Comparison of ENCODE assay signal across 8 cellular contexts in the genomic region with DNA sequence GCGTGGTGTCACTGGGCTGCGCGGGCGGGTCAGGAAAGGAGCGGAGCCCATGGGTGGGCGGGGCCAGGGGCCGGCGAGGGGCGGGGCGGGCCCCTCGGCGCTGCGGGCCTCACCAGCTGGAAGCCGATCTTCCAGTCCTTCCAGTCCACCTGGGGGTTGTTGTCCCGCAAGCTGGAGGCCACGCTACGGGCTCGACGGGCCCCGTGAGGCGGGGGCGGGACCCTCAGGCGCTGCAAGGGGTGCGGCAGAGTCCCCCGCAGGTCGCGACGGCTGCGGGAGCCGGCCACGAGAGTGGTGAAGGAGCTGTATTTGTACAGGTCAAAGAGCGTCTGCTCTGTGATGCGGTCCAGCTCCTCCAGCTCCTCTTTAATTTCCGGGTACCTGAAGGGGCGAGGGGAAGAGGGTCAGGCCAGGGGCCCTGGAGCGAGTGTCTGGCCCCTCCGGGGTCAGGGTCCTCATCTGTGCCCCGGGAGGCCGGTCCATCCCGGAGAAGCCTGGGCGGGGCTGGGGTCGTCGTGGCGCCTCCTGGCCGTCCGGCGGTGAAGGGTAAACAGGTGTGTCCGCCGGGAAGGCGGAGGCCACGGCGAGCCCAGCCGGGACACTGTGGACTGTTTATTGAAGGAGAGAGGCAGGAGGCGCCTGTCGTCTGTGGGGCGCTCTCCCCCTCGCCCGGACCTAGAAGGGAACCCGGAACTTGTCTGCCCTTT. TPM values are rescaled to one million over a fixed set of nuclear protein-coding genes. Genes with fewer than 3 reads are reported as not detected.
DNase-seq lines count a peak whose midpoint lies in the region; ATAC-seq and TF ChIP-seq lines count a peak whose summit lies in the region.

No MANE protein-coding gene starts in this region.

- peak; percentile 82 for ATAC-seq in CD8-positive, alpha-beta T cell
- ATAC-seq in HG02981 (IDR thresholded peaks at IDR 0.05; ENCODE audit: unreplicated experiment): no peak

- CTCF ChIA-PET in CD8-positive, alpha-beta T cell (lab: Charles Lee): interaction anchor here (0.5 to 2.9 kb wide), 7 partner anchors 18 to 347 kb away, joined by 3 to 18 read pairs (median 4); no protein-coding TSS in a partner anchor
- CTCF ChIA-PET in activated CD4-positive, alpha-beta memory T cell treated with anti-CD3 and anti-CD28 coated beads for 36 hours (lab: Charles Lee): interaction anchor here (1.0 to 1.7 kb wide), 8 partner anchors 18 to 101 kb away, joined by 3 to 10 read pairs (median 7); no protein-coding TSS in a partner anchor

- H3K36me3 ChIP-seq in CD8-positive, alpha-beta T cell (ENCODE audit: insufficient read depth, low read length): no peaks in the 10 kb centered on the region
- H3K36me3 ChIP-seq in ectodermal cell (ENCODE audit: control insufficient read depth, insufficient read depth, low read length): no peaks in the 10 kb centered on the region
- no peaks in the 10 kb centered on the region for H3K36me3 ChIP-seq in mesodermal cell (ENCODE audit: control insufficient read depth, insufficient read depth, low read length)

- H3K9me3 Mint-ChIP-seq in CD8-positive, alpha-beta T cell: no peaks in the 10 kb centered on the region
- no peaks in the 10 kb centered on the region for H3K9me3 Mint-ChIP-seq in activated CD4-positive, alpha-beta memory T cell treated with anti-CD3 and anti-CD28 coated beads for 36 hours

- H3K4me3 Mint-ChIP-seq in CD8-positive, alpha-beta T cell: peak overlapping the region; percentile 86
- peak overlapping the region; percentile 77 for H3K4me3 Mint-ChIP-seq in activated CD4-positive, alpha-beta memory T cell treated with anti-CD3 and anti-CD28 coated beads for 36 hours

- no peaks in the 10 kb centered on the region for H3K36me3 Mint-ChIP-seq in CD8-positive, alpha-beta T cell
- no peaks in the 10 kb centered on the region for H3K36me3 Mint-ChIP-seq in activated CD4-positive, alpha-beta memory T cell treated with anti-CD3 and anti-CD28 coated beads for 36 hours

- peak; percentile 40 to 81 (median 58) for DNase-seq in CD8-positive, alpha-beta T cell
- DNase-seq in LHCN-M2 (ENCODE audit: low read depth): peak; percentile 64
- peak; percentile 81 for DNase-seq in activated CD4-positive, alpha-beta memory T cell treated with anti-CD3 and anti-CD28 coated beads for 36 hours
- peak; percentile 75 for DNase-seq in stimulated activated CD8-positive, alpha-beta memory T cell treated with anti-CD3 and anti-CD28 coated beads, Interleukin-4, amount 100 ng/mL, for 48 hours
- DNase-seq in DMS 273 (lab: John Stamatoyannopoulos, UW; ENCODE audit: unreplicated experiment): no peak

- H3K4me1 ChIP-seq in CD8-positive, alpha-beta T cell (ENCODE audit: insufficient read depth, low read length): peaks cover 39% of the 10 kb centered on the region
- H3K4me1 ChIP-seq in ectodermal cell (ENCODE audit: control insufficient read depth, insufficient read depth, low read length) (no peaks in the 10 kb centered on the region), mesodermal cell (ENCODE audit: control insufficient read depth, insufficient read depth, low read length, poor library complexity, severe bottlenecking) (peaks cover 5% of the 10 kb centered on the region)

- intact Hi-C loops in CD8-positive, alpha-beta T cell (cut with DNase I, micrococcal nuclease): loop anchor here in 1 of 2 experiments (1.0 kb wide), 1 partner anchor 28 kb away; no protein-coding TSS in a partner anchor
- intact Hi-C loops in activated CD4-positive, alpha-beta memory T cell treated with anti-CD3 and anti-CD28 coated beads for 36 hours (cut with micrococcal nuclease): loop anchor here (1.0 kb wide), 1 partner anchor 28 kb away; no protein-coding TSS in a partner anchor

- H3K27ac Mint-ChIP-seq in CD8-positive, alpha-beta T cell: peak overlapping the region; percentile 91
- peak overlapping the region; percentile 64 for H3K27ac Mint-ChIP-seq in activated CD4-positive, alpha-beta memory T cell treated with anti-CD3 and anti-CD28 coated beads for 36 hours

- no peak for TF ChIP-seq CTCF in CD8-positive, alpha-beta T cell (IDR thresholded peaks at IDR 0.05)

- WGBS in ectodermal cell, 2 experiments: 9% methylated on average over 59 of the region's 59 CpGs
- 16 to 21% methylated on average over 38 to 43 of the region's 59 CpGs for WGBS in mesodermal cell (ENCODE audit: insufficient coverage in 2 of 2), 2 experiments

- H3K4me1 Mint-ChIP-seq in CD8-positive, alpha-beta T cell (ENCODE audit: low read depth): peaks cover 42% of the 10 kb centered on the region
- peaks cover 31% of the 10 kb centered on the region for H3K4me1 Mint-ChIP-seq in activated CD4-positive, alpha-beta memory T cell treated with anti-CD3 and anti-CD28 coated beads for 36 hours (ENCODE audit: low read depth)

- H3K27ac ChIP-seq in CD8-positive, alpha-beta T cell (ENCODE audit: low read depth, low read length): peak overlapping the region; percentile 69
- H3K27ac ChIP-seq in ectodermal cell (ENCODE audit: insufficient read depth, low read depth, low read length, poor library complexity, severe bottlenecking): no peak overlapping the region
- no peak overlapping the region for H3K27ac ChIP-seq in mesodermal cell (ENCODE audit: low read depth, low read length, severe bottlenecking)

- H3K4me3 ChIP-seq in CD8-positive, alpha-beta T cell (ENCODE audit: low read depth, low read length): peak overlapping the region; percentile 94
- H3K4me3 ChIP-seq in ectodermal cell (ENCODE audit: insufficient read depth, low read depth, low read length) (peak overlapping the region; percentile 58), mesodermal cell (ENCODE audit: extremely low read depth, insufficient read depth, low read length, poor library complexity, severe bottlenecking) (peak overlapping the region; percentile 49)

- no peaks in the 10 kb centered on the region for H3K27me3 ChIP-seq in CD8-positive, alpha-beta T cell (ENCODE audit: insufficient read depth, low read length)
- H3K27me3 ChIP-seq in ectodermal cell (ENCODE audit: control insufficient read depth, insufficient read depth, low read length, poor library complexity, severe bottlenecking): no peaks in the 10 kb centered on the region

- POLR2A ChIA-PET in CD8-positive, alpha-beta T cell (lab: Charles Lee): interaction anchor here (0.7 to 1.8 kb wide), 11 partner anchors 11 to 88 kb away, joined by 3 to 8 read pairs (median 4); a partner anchor contains a TSS
- POLR2A ChIA-PET in activated CD4-positive, alpha-beta memory T cell treated with anti-CD3 and anti-CD28 coated beads for 36 hours (lab: Charles Lee): interaction anchor here (1.0 to 1.6 kb wide), 5 partner anchors 18 to 37 kb away, joined by 3 to 6 read pairs (median 5); a partner anchor contains a TSS

- H3K27me3 Mint-ChIP-seq in CD8-positive, alpha-beta T cell (ENCODE audit: low read depth): no peaks in the 10 kb centered on the region
- H3K27me3 Mint-ChIP-seq in activated CD4-positive, alpha-beta memory T cell treated with anti-CD3 and anti-CD28 coated beads for 36 hours: no peaks in the 10 kb centered on the region

- H3K9me3 ChIP-seq in CD8-positive, alpha-beta T cell (ENCODE audit: low read length): no peaks in the 10 kb centered on the region
- no peaks in the 10 kb centered on the region for H3K9me3 ChIP-seq in ectodermal cell (ENCODE audit: control insufficient read depth, low read length)
- no peaks in the 10 kb centered on the region for H3K9me3 ChIP-seq in mesodermal cell (ENCODE audit: control insufficient read depth, low read length)

RNA-seq across cellular contexts. Expression of a gene that starts 11.9 kb away (rescaled TPM):
- total RNA-seq in CD8-positive, alpha-beta T cell: 1 to 10 TPM in 1 of 2 experiments, under 1 TPM in 1; 0.50 to 1.1 TPM
- total RNA-seq in LHCN-M2 (2014; rRNA removed): 0.32 and 0.69 TPM in 2 replicates
- polyA plus RNA-seq in LHCN-M2 (2012): 1.8 TPM
- total RNA-seq in activated CD4-positive, alpha-beta memory T cell treated with anti-CD3 and anti-CD28 coated beads for 36 hours: under 1 TPM; 0.17 to 0.26 TPM
- 0.94 TPM for polyA plus RNA-seq in ectodermal cell (2013, experiment 1 of 4)
- polyA plus RNA-seq in ectodermal cell (2013, experiment 2 of 4): 0.53 TPM
- polyA plus RNA-seq in ectodermal cell (2013, experiment 3 of 4): 1.7 TPM
- 0.89 TPM for polyA plus RNA-seq in ectodermal cell (2013, experiment 4 of 4)
- 0.88 TPM for polyA plus RNA-seq in mesodermal cell (2013, experiment 1 of 2)
- polyA plus RNA-seq in mesodermal cell (2013, experiment 2 of 2): 0.76 TPM

RNA-seq across cellular contexts. Expression of a gene that starts 20.5 kb away (rescaled TPM):
- total RNA-seq in CD8-positive, alpha-beta T cell: under 1 TPM in 1 of 2 experiments, not detected in 1; 0.44 TPM
- total RNA-seq in LHCN-M2 (2014; rRNA removed): 152 and 184 TPM in 2 replicates
- polyA plus RNA-seq in LHCN-M2 (2012): 103 TPM
- total RNA-seq in activated CD4-positive, alpha-beta memory T cell treated with anti-CD3 and anti-CD28 coated beads for 36 hours: 1 to 10 TPM; 1.5 to 1.9 TPM
- polyA plus RNA-seq in ectodermal cell (2013, experiment 1 of 4): 1.1 TPM
- 2.3 TPM for polyA plus RNA-seq in ectodermal cell (2013, experiment 2 of 4)
- polyA plus RNA-seq in ectodermal cell (2013, experiment 3 of 4): 1.5 TPM
- 1.8 TPM for polyA plus RNA-seq in ectodermal cell (2013, experiment 4 of 4)
- polyA plus RNA-seq in mesodermal cell (2013, experiment 1 of 2): 8.8 TPM
- 9.0 TPM for polyA plus RNA-seq in mesodermal cell (2013, experiment 2 of 2)

RNA-seq across cellular contexts. Expression of a gene that starts 21.6 kb away (rescaled TPM):
- total RNA-seq in CD8-positive, alpha-beta T cell: 10 to 100 TPM; 16.7 to 18.8 TPM
- total RNA-seq in LHCN-M2 (2014; rRNA removed): 177 and 233 TPM in 2 replicates
- 109 TPM for polyA plus RNA-seq in LHCN-M2 (2012)
- 10 to 100 TPM; 47.5 to 49.6 TPM for total RNA-seq in activated CD4-positive, alpha-beta memory T cell treated with anti-CD3 and anti-CD28 coated beads for 36 hours
- polyA plus RNA-seq in ectodermal cell (2013, experiment 1 of 4): 30.7 TPM
- polyA plus RNA-seq in ectodermal cell (2013, experiment 2 of 4): 29.3 TPM
- 24.1 TPM for polyA plus RNA-seq in ectodermal cell (2013, experiment 3 of 4)
- 31.3 TPM for polyA plus RNA-seq in ectodermal cell (2013, experiment 4 of 4)
- polyA plus RNA-seq in mesodermal cell (2013, experiment 1 of 2): 88.0 TPM
- 82.0 TPM for polyA plus RNA-seq in mesodermal cell (2013, experiment 2 of 2)

RNA-seq across cellular contexts. Expression of a gene that starts 53.0 kb away (rescaled TPM):
- total RNA-seq in CD8-positive, alpha-beta T cell: not detected
- not detected in 2 replicates for total RNA-seq in LHCN-M2 (2014; rRNA removed)
- 0.23 TPM for polyA plus RNA-seq in LHCN-M2 (2012)
- total RNA-seq in activated CD4-positive, alpha-beta memory T cell treated with anti-CD3 and anti-CD28 coated beads for 36 hours: not detected
- 3.3 TPM for polyA plus RNA-seq in ectodermal cell (2013, experiment 1 of 4)
- 3.1 TPM for polyA plus RNA-seq in ectodermal cell (2013, experiment 2 of 4)
- polyA plus RNA-seq in ectodermal cell (2013, experiment 3 of 4): 2.1 TPM
- polyA plus RNA-seq in ectodermal cell (2013, experiment 4 of 4): 2.6 TPM
- polyA plus RNA-seq in mesodermal cell (2013, experiment 1 of 2): 2.1 TPM
- polyA plus RNA-seq in mesodermal cell (2013, experiment 2 of 2): 0.71 TPM

Comparison
In these comparisons a context has a peak if more than half of its experiments do, and no peak if none do; other contexts are left out.
1. RNA of a gene that starts 20.5 kb away (total RNA-seq): 152 to 184 TPM in LHCN-M2; 1.5 to 1.9 TPM in activated CD4-positive, alpha-beta memory T cell treated with anti-CD3 and anti-CD28 coated beads for 36 hours and 0.44 TPM in CD8-positive, alpha-beta T cell; every median in the first group is over 10 times any median in the second.
2. Peak in every context shown above with its lines, with median percentiles within 50 percentile points of each other: H3K4me3 ChIP-seq.